7 cellular contexts compared by ENCODE assay signal in genomic region chr6:44593539-44593944, GRCh38.
DNase-seq lines count a peak whose midpoint lies in the region; ATAC-seq and TF ChIP-seq lines count a peak whose summit lies in the region.

No MANE protein-coding gene starts in this region.

- no peaks in the 10 kb centered on the region for H3K9me3 Mint-ChIP-seq in activated naive CD8-positive, alpha-beta T cell treated with anti-CD3 and anti-CD28 coated beads for 36 hours

- no peaks in the 10 kb centered on the region for H3K9me3 ChIP-seq in SJSA1 (replicated peaks)

- ATAC-seq in GM18873 (IDR thresholded peaks at IDR 0.05; ENCODE audit: low FRiP score, unreplicated experiment), result no peak

- H3K27me3 ChIP-seq in SJSA1 (replicated peaks), result no peaks in the 10 kb centered on the region

- H3K4me3 Mint-ChIP-seq in activated naive CD8-positive, alpha-beta T cell treated with anti-CD3 and anti-CD28 coated beads for 36 hours, result no peak overlapping the region

- no peak overlapping the region for H3K4me3 ChIP-seq in SJSA1

- peak; percentile 57 for TF ChIP-seq CTCF in GM12872 (IDR thresholded peaks at IDR 0.05; ENCODE audit: insufficient read depth, low read depth, low read length)
- peak; percentile 51 for TF ChIP-seq CTCF in LNCAP (IDR thresholded peaks at IDR 0.05)

- peak overlapping the region; percentile 34 for H3K27ac ChIP-seq in SJSA1

- H3K27me3 Mint-ChIP-seq in activated naive CD8-positive, alpha-beta T cell treated with anti-CD3 and anti-CD28 coated beads for 36 hours, result peaks cover 5% of the 10 kb centered on the region

- H3K36me3 Mint-ChIP-seq in activated naive CD8-positive, alpha-beta T cell treated with anti-CD3 and anti-CD28 coated beads for 36 hours, result no peaks in the 10 kb centered on the region

- H3K27ac Mint-ChIP-seq in activated naive CD8-positive, alpha-beta T cell treated with anti-CD3 and anti-CD28 coated beads for 36 hours, result no peak overlapping the region

- H3K4me1 ChIP-seq in SJSA1 (replicated peaks), result peaks cover 14% of the 10 kb centered on the region

- peak; percentile 87 to 90 for DNase-seq in SJSA1 (ENCODE audit: low read depth in 1 of 2, low spot score in 2 of 2)
- DNase-seq in activated naive CD8-positive, alpha-beta T cell treated with anti-CD3 and anti-CD28 coated beads for 36 hours, result peak; percentile 53
- DNase-seq in inferior parietal cortex (ENCODE audit: extremely low spot score), result peak; percentile 14
- peak; percentile 26 to 61 (median 56) for DNase-seq in stimulated activated CD4-positive, alpha-beta T cell treated with anti-CD3 and anti-CD28 coated beads, TNF-alpha, amount 100 ng/mL, for 24 hours (ENCODE audit: low read depth in 3 of 3)

- no peaks in the 10 kb centered on the region for H3K36me3 ChIP-seq in SJSA1

- peaks cover 4% of the 10 kb centered on the region for H3K4me1 Mint-ChIP-seq in activated naive CD8-positive, alpha-beta T cell treated with anti-CD3 and anti-CD28 coated beads for 36 hours

Comparison
In these comparisons a context has a peak if more than half of its experiments do, and no peak if none do; other contexts are left out.
1. DNase-seq: peak in every context shown above with its lines; median percentile 88 in SJSA1; 56 in stimulated activated CD4-positive, alpha-beta T cell treated with anti-CD3 and anti-CD28 coated beads, TNF-alpha, amount 100 ng/mL, for 24 hours; 53 in activated naive CD8-positive, alpha-beta T cell treated with anti-CD3 and anti-CD28 coated beads for 36 hours; 14 in inferior parietal cortex.